Comparison of ENCODE assay signal across 23 cellular contexts in genomic region chr9:28207657-28208056, GRCh38.
A peak's percentile ranks its signal among the peaks of the same experiment; 100 is the strongest.
DNase-seq lines count a peak whose midpoint lies in the region; ATAC-seq lines count a peak whose summit lies in the region.
"Had no signal": no experiment of that assay in that cellular context is flagged by ENCODE, and none has a peak within 500 bp of the region (broad histone marks: within the 10 kb centered on the region; RNA-seq: fewer than 3 reads in every experiment).

No MANE protein-coding gene starts in this region.

- intact Hi-C loops in activated naive CD4-positive, alpha-beta T cell treated with anti-CD3 and anti-CD28 coated beads for 36 hours (cut with micrococcal nuclease): no loop called here

- H3K36me3 Mint-ChIP-seq in activated naive CD4-positive, alpha-beta T cell treated with anti-CD3 and anti-CD28 coated beads for 36 hours (ENCODE audit: low read depth): no peaks in the 10 kb centered on the region
- H3K36me3 Mint-ChIP-seq: activated naive CD8-positive, alpha-beta T cell; neural progenitor cell; stimulated activated memory B cell treated with anti-CD40 and anti-IgM and Interleukin-4, amounts not matched to agents 10 μg/mL and 1 μg/mL and 100 μg/mL, for 72 hours had no signal

- DNase-seq in NCI-H1105 (lab: John Stamatoyannopoulos, UW) (peak; percentile 36), fibroblast of peridontal ligament (ENCODE audit: extremely low read depth) (peak; percentile 25)
- no peak for DNase-seq in activated naive CD4-positive, alpha-beta T cell treated with anti-CD3 and anti-CD28 coated beads for 36 hours
- DNase-seq: activated CD4-positive, alpha-beta T cell treated with anti-CD3 and anti-CD28 coated beads for 36 hours; activated CD8-positive, alpha-beta memory T cell treated with anti-CD3 and anti-CD28 coated beads for 24 hours; dorsolateral prefrontal cortex; EL; foreskin melanocyte; NCI-H1092 treated with DMSO at 0.1 percent for 48 hours; NCI-H2081; pancreas; Peyer's patch; SIG-M5; stimulated activated CD4-positive, alpha-beta T cell treated with anti-CD3 and anti-CD28 coated beads, Interleukin-15, amount 100 ng/mL, for 24 hours; T-helper 9 cell; trophoblast cell had no signal

- H3K4me3 Mint-ChIP-seq in activated naive CD4-positive, alpha-beta T cell treated with anti-CD3 and anti-CD28 coated beads for 36 hours: no peak overlapping the region
- H3K4me3 Mint-ChIP-seq: activated CD4-positive, alpha-beta T cell treated with anti-CD3 and anti-CD28 coated beads for 36 hours; activated naive CD8-positive, alpha-beta T cell; neural progenitor cell; stimulated activated memory B cell treated with anti-CD40 and anti-IgM and Interleukin-4, amounts not matched to agents 10 μg/mL and 1 μg/mL and 100 μg/mL, for 72 hours had no signal

- no peaks in the 10 kb centered on the region for H3K27me3 Mint-ChIP-seq in activated naive CD4-positive, alpha-beta T cell treated with anti-CD3 and anti-CD28 coated beads for 36 hours (ENCODE audit: low read depth)
- H3K27me3 Mint-ChIP-seq: activated CD4-positive, alpha-beta T cell treated with anti-CD3 and anti-CD28 coated beads for 36 hours; activated naive CD8-positive, alpha-beta T cell; stimulated activated memory B cell treated with anti-CD40 and anti-IgM and Interleukin-4, amounts not matched to agents 10 μg/mL and 1 μg/mL and 100 μg/mL, for 72 hours had no signal

- H3K9me3 Mint-ChIP-seq in activated naive CD4-positive, alpha-beta T cell treated with anti-CD3 and anti-CD28 coated beads for 36 hours: peaks cover 1% of the 10 kb centered on the region
- H3K9me3 Mint-ChIP-seq: neural progenitor cell; stimulated activated memory B cell treated with anti-CD40 and anti-IgM and Interleukin-4, amounts not matched to agents 10 μg/mL and 1 μg/mL and 100 μg/mL, for 72 hours had no signal

- H3K4me1 Mint-ChIP-seq in activated naive CD4-positive, alpha-beta T cell treated with anti-CD3 and anti-CD28 coated beads for 36 hours (ENCODE audit: low read depth): no peaks in the 10 kb centered on the region
- H3K4me1 Mint-ChIP-seq: activated CD4-positive, alpha-beta T cell treated with anti-CD3 and anti-CD28 coated beads for 36 hours; stimulated activated memory B cell treated with anti-CD40 and anti-IgM and Interleukin-4, amounts not matched to agents 10 μg/mL and 1 μg/mL and 100 μg/mL, for 72 hours had no signal

- no peak overlapping the region for H3K27ac Mint-ChIP-seq in activated naive CD4-positive, alpha-beta T cell treated with anti-CD3 and anti-CD28 coated beads for 36 hours
- H3K27ac Mint-ChIP-seq: activated CD4-positive, alpha-beta T cell treated with anti-CD3 and anti-CD28 coated beads for 36 hours; activated naive CD8-positive, alpha-beta T cell; neural progenitor cell; stimulated activated memory B cell treated with anti-CD40 and anti-IgM and Interleukin-4, amounts not matched to agents 10 μg/mL and 1 μg/mL and 100 μg/mL, for 72 hours had no signal

- ATAC-seq in GM19035 (IDR thresholded peaks at IDR 0.05; ENCODE audit: unreplicated experiment) (peak; percentile 76), HG02763 (IDR thresholded peaks at IDR 0.05; ENCODE audit: unreplicated experiment) (peak; percentile 64), GM21526 (IDR thresholded peaks at IDR 0.05; ENCODE audit: low FRiP score, unreplicated experiment) (no peak), HG03354 (IDR thresholded peaks at IDR 0.05; ENCODE audit: poor library complexity, severe bottlenecking, unreplicated experiment) (no peak)
- ATAC-seq: activated CD4-positive, alpha-beta T cell treated with anti-CD3 and anti-CD28 coated beads for 36 hours; pancreas; stimulated activated memory B cell treated with anti-CD40 and anti-IgM and Interleukin-4, amounts not matched to agents 10 μg/mL and 1 μg/mL and 100 μg/mL, for 72 hours had no signal

- CTCF ChIA-PET in activated naive CD4-positive, alpha-beta T cell treated with anti-CD3 and anti-CD28 coated beads for 36 hours (lab: Charles Lee): no interaction called here

Comparison
In these comparisons a context has a peak if more than half of its experiments do, and no peak if none do; other contexts are left out.
1. ATAC-seq: peak in GM19035 (single experiment) and HG02763 (single experiment); none in GM21526 (single experiment) and HG03354 (single experiment).